ENCODE assay signal across 15 cellular contexts in genomic region chr2:200411831-200412230, GRCh38.
A peak's percentile ranks its signal among the peaks of the same experiment; 100 is the strongest.
DNase-seq lines count a peak whose midpoint lies in the region; ATAC-seq and TF ChIP-seq lines count a peak whose summit lies in the region.
"Had no signal": no experiment of that assay in that cellular context is flagged by ENCODE, and none has a peak within 500 bp of the region (broad histone marks: within the 10 kb centered on the region; RNA-seq: fewer than 3 reads in every experiment).

No MANE protein-coding gene starts in this region.

- H3K4me1 ChIP-seq in ovary (ENCODE audit: insufficient read depth), result peaks cover 4% of the 10 kb centered on the region

- TF ChIP-seq POLR2A in ovary (IDR thresholded peaks at IDR 0.05), result no peak

- H3K27ac ChIP-seq in ovary, result no peak overlapping the region
- H3K27ac ChIP-seq: gastrocnemius medialis, RWPE1, thyroid gland had no signal

- TF ChIP-seq EP300 in ovary (IDR thresholded peaks at IDR 0.05), result no peak

- no peaks in the 10 kb centered on the region for H3K36me3 ChIP-seq in ovary
- H3K36me3 ChIP-seq: thyroid gland had no signal

- intact Hi-C loops in ovary (cut with DNase I), result no loop called here

- DNase-seq in DMS79 treated with DMSO at 0.1 percent for 48 hours (lab: John Stamatoyannopoulos, UW) (peak; percentile 53), NAMALWA (ENCODE audit: low spot score) (peak; percentile 2), choroid plexus epithelial cell (ENCODE audit: low read depth) (peak; percentile 82), DMS153 (lab: John Stamatoyannopoulos, UW) (no peak), ovary (no peak)
- DNase-seq: gastrocnemius medialis, kidney glomerular epithelial cell, NCI-H1930, right cardiac atrium, thyroid gland had no signal

- TF ChIP-seq CTCF in choroid plexus epithelial cell (conservative IDR thresholded peaks at IDR 0.05; ENCODE audit: low read depth, low read length) (no peak), nephron (IDR thresholded peaks at IDR 0.05; ENCODE audit: unreplicated experiment in 3 of 3) (no peak), ovary (IDR thresholded peaks at IDR 0.05) (no peak)

- no peaks in the 10 kb centered on the region for H3K27me3 Mint-ChIP-seq in nephron (ENCODE audit: low read depth)
- H3K27me3 Mint-ChIP-seq: activated naive CD8-positive, alpha-beta T cell; dendritic cell treated with granulocyte-macrophage colony-stimulating factor and Interleukin-4, amounts not matched to agents 40 ng/mL and 50 ng/mL, for 4 days had no signal

- H3K4me3 ChIP-seq in choroid plexus epithelial cell (ENCODE audit: low read depth, low read length) (no peak overlapping the region), ovary (no peak overlapping the region)
- H3K4me3 ChIP-seq: gastrocnemius medialis, thyroid gland had no signal

- no peaks in the 10 kb centered on the region for H3K9me3 ChIP-seq in ovary
- H3K9me3 ChIP-seq: gastrocnemius medialis, thyroid gland had no signal

- ATAC-seq in HG03280 (IDR thresholded peaks at IDR 0.05; ENCODE audit: unreplicated experiment), result no peak
- ATAC-seq: right cardiac atrium had no signal

- H3K9me3 Mint-ChIP-seq in nephron, result no peaks in the 10 kb centered on the region

- no peaks in the 10 kb centered on the region for H3K27me3 ChIP-seq in ovary
- H3K27me3 ChIP-seq: gastrocnemius medialis, thyroid gland had no signal

- H3K27ac Mint-ChIP-seq in nephron, result peak overlapping the region in 2 of 3 experiments; percentile 7 to 26
- H3K27ac Mint-ChIP-seq: activated naive CD8-positive, alpha-beta T cell; dendritic cell treated with granulocyte-macrophage colony-stimulating factor and Interleukin-4, amounts not matched to agents 40 ng/mL and 50 ng/mL, for 4 days had no signal

- H3K4me3 Mint-ChIP-seq in nephron, result no peak overlapping the region
- H3K4me3 Mint-ChIP-seq: activated naive CD8-positive, alpha-beta T cell; dendritic cell treated with granulocyte-macrophage colony-stimulating factor and Interleukin-4, amounts not matched to agents 40 ng/mL and 50 ng/mL, for 4 days had no signal

- H3K4me1 Mint-ChIP-seq in nephron, result peaks cover 40% of the 10 kb centered on the region

- peaks cover 11% of the 10 kb centered on the region for H3K36me3 Mint-ChIP-seq in nephron (ENCODE audit: low read depth)

Comparison
In these comparisons a context has a peak if more than half of its experiments do, and no peak if none do; other contexts are left out.
1. DNase-seq: peak in DMS79 treated with DMSO at 0.1 percent for 48 hours (single experiment), NAMALWA (single experiment) and choroid plexus epithelial cell (single experiment); none in DMS153 (single experiment) and ovary (0 of 5).